In genomic region chr9:110255417-110256141, GRCh38 we compare ENCODE assay signal across 8 cellular contexts. TPM values are rescaled to one million over a fixed set of nuclear protein-coding genes. Genes with fewer than 3 reads are reported as not detected.
DNase-seq lines count a peak whose midpoint lies in the region; ATAC-seq and TF ChIP-seq lines count a peak whose summit lies in the region.

No MANE protein-coding gene starts in this region.

- peak overlapping the region; percentile 93 for H3K4me3 Mint-ChIP-seq in activated T-cell treated with anti-CD3 and anti-CD28 coated beads, Interleukin-2, amount 50 U/mL, for 4 hours
- peak overlapping the region; percentile 91 to 98 (median 96) for H3K4me3 Mint-ChIP-seq in naive B cell

- H3K36me3 Mint-ChIP-seq in activated T-cell treated with anti-CD3 and anti-CD28 coated beads, Interleukin-2, amount 50 U/mL, for 4 hours (ENCODE audit: insufficient read depth): peaks cover 9% of the 10 kb centered on the region
- H3K36me3 Mint-ChIP-seq in naive B cell: no peaks in the 10 kb centered on the region

- peak overlapping the region in 5 of 6 donors; percentile 5 to 82 (median 64) for H3K27ac Mint-ChIP-seq in naive B cell

- peaks cover 47% of the 10 kb centered on the region for H3K4me1 Mint-ChIP-seq in activated T-cell treated with anti-CD3 and anti-CD28 coated beads, Interleukin-2, amount 50 U/mL, for 4 hours (ENCODE audit: low read depth)
- peaks cover 18 to 26% (median 21%) of the 10 kb centered on the region in 3 donors for H3K4me1 Mint-ChIP-seq in naive B cell

- H3K9me3 ChIP-seq in esophagus muscularis mucosa (no peaks in the 10 kb centered on the region), stomach (no peaks in the 10 kb centered on the region)

- under 1% methylated on average over 32 of the region's 54 CpGs for WGBS in esophagus muscularis mucosa
- WGBS in stomach, 5 donors: 0 to 2% (median 1%) methylated on average over 23 to 54 of the region's 54 CpGs

- no peaks in the 10 kb centered on the region for H3K27me3 Mint-ChIP-seq in activated T-cell treated with anti-CD3 and anti-CD28 coated beads, Interleukin-2, amount 50 U/mL, for 4 hours (ENCODE audit: low read depth)
- no peaks in the 10 kb centered on the region for H3K27me3 Mint-ChIP-seq in naive B cell

- peak; percentile 33 for ATAC-seq in HG02943 (IDR thresholded peaks at IDR 0.05; ENCODE audit: low read depth, unreplicated experiment)
- peak; percentile 19 to 20 for ATAC-seq in activated T-cell treated with anti-CD3 and anti-CD28 coated beads, Interleukin-2, amount 50 U/mL, for 4 hours
- ATAC-seq in naive B cell (ENCODE audit: low read depth in 2 of 2): peak; percentile 29 to 34

- peak overlapping the region; percentile 78 to 99 (median 91) for H3K4me3 ChIP-seq in esophagus muscularis mucosa
- H3K4me3 ChIP-seq in stomach: peak overlapping the region; percentile 78 to 92 (median 90)

- TF ChIP-seq CTCF in esophagus muscularis mucosa (IDR thresholded peaks at IDR 0.05): no peak
- no peak for TF ChIP-seq CTCF in stomach (IDR thresholded peaks at IDR 0.05)

- intact Hi-C loops in esophagus muscularis mucosa (cut with DNase I): no loop called here
- intact Hi-C loops in stomach (cut with DNase I; ENCODE audit: low total_unique reads): no loop called here

- TF ChIP-seq POLR2A in esophagus muscularis mucosa (IDR thresholded peaks at IDR 0.05; ENCODE audit: low read depth): peak; percentile 38
- TF ChIP-seq POLR2A in stomach (IDR thresholded peaks at IDR 0.05): peak in 1 of 4 donors; percentile 34

- no peaks in the 10 kb centered on the region for H3K9me3 Mint-ChIP-seq in activated T-cell treated with anti-CD3 and anti-CD28 coated beads, Interleukin-2, amount 50 U/mL, for 4 hours
- H3K9me3 Mint-ChIP-seq in naive B cell: no peaks in the 10 kb centered on the region

- DNase-seq in NCI-H82 (lab: John Stamatoyannopoulos, UW): peak; percentile 46
- DNase-seq in NCI-H82 treated with DMSO at 0.1 percent for 48 hours (lab: John Stamatoyannopoulos, UW; ENCODE audit: unreplicated experiment): no peak
- peak; percentile 43 for DNase-seq in NCI-H748 treated with DMSO at 0.1 percent for 48 hours (lab: John Stamatoyannopoulos, UW)
- DNase-seq in activated T-cell treated with anti-CD3 and anti-CD28 coated beads, Interleukin-2, amount 50 U/mL, for 4 hours: peak; percentile 19
- DNase-seq in esophagus muscularis mucosa (ENCODE audit: extremely low spot score): no peak
- DNase-seq in naive B cell: peak; percentile 24
- peak; percentile 73 for DNase-seq in stomach

- H3K27ac ChIP-seq in esophagus muscularis mucosa (replicated peaks in 1 of 4) (peak overlapping the region; percentile 93 to 96 (median 94)), stomach (peak overlapping the region; percentile 90 to 97 (median 96))

- H3K4me1 ChIP-seq in esophagus muscularis mucosa (peaks cover 11 to 54% (median 42%) of the 10 kb centered on the region in 4 donors), stomach (peaks cover 14 to 59% (median 34%) of the 10 kb centered on the region in 4 donors)

- TF ChIP-seq EP300 in esophagus muscularis mucosa (IDR thresholded peaks at IDR 0.05) (no peak), stomach (IDR thresholded peaks at IDR 0.05) (no peak)

- H3K36me3 ChIP-seq in esophagus muscularis mucosa (peaks cover 0 to 6% (median 3%) of the 10 kb centered on the region in 4 donors), stomach (peaks cover under 1 to 4% (median 2%) of the 10 kb centered on the region in 4 donors)

- H3K27me3 ChIP-seq in esophagus muscularis mucosa (no peaks in the 10 kb centered on the region), stomach (no peaks in the 10 kb centered on the region)

RNA-seq across cellular contexts. Expression of gene TXN, which starts 0.7 kb away (rescaled TPM):
- 100 to 1,000 TPM; 525 to 605 (median 551) TPM for total RNA-seq in activated T-cell treated with anti-CD3 and anti-CD28 coated beads, Interleukin-2, amount 50 U/mL, for 4 hours
- total RNA-seq in esophagus muscularis mucosa (100 to 1,000 TPM; 158 to 213 (median 178) TPM), stomach (100 to 1,000 TPM in 4 of 5 donors, 10 to 100 TPM in 1; 89.3 to 182 (median 149) TPM)
- polyA plus RNA-seq in naive B cell (ENCODE audit: low read depth in 6 of 6) (10 to 100 TPM; 43.3 to 76.8 (median 58.8) TPM), stomach (100 to 1,000 TPM; 382 to 786 (median 473) TPM)

RNA-seq across cellular contexts. Expression of gene C9orf152, which starts 47.6 kb away (rescaled TPM):
- under 1 TPM in 1 of 3 donors, not detected in 2; 0.14 TPM for total RNA-seq in activated T-cell treated with anti-CD3 and anti-CD28 coated beads, Interleukin-2, amount 50 U/mL, for 4 hours
- not detected for total RNA-seq in esophagus muscularis mucosa
- polyA plus RNA-seq in naive B cell (ENCODE audit: low read depth in 6 of 6): not detected
- total RNA-seq in stomach: 10 to 100 TPM in 3 of 5 donors, 1 to 10 TPM in 1, not detected in 1; 1.7 to 26.8 (median 16.2) TPM
- 10 to 100 TPM; 11.6 to 18.1 (median 17.0) TPM for polyA plus RNA-seq in stomach

Comparison
In these comparisons a context has a peak if more than half of its experiments do, and no peak if none do; other contexts are left out.
1. DNase-seq: peak in NCI-H82 (single experiment), NCI-H748 treated with DMSO at 0.1 percent for 48 hours (single experiment), activated T-cell treated with anti-CD3 and anti-CD28 coated beads, Interleukin-2, amount 50 U/mL, for 4 hours (single experiment), naive B cell (single experiment) and stomach (single experiment); none in NCI-H82 treated with DMSO at 0.1 percent for 48 hours (single experiment) and esophagus muscularis mucosa (single experiment).
2. Peak in every context shown above with its lines, with median percentiles within 50 percentile points of each other: ATAC-seq.